1 cellular context compared by ENCODE assay signal in the genomic region with DNA sequence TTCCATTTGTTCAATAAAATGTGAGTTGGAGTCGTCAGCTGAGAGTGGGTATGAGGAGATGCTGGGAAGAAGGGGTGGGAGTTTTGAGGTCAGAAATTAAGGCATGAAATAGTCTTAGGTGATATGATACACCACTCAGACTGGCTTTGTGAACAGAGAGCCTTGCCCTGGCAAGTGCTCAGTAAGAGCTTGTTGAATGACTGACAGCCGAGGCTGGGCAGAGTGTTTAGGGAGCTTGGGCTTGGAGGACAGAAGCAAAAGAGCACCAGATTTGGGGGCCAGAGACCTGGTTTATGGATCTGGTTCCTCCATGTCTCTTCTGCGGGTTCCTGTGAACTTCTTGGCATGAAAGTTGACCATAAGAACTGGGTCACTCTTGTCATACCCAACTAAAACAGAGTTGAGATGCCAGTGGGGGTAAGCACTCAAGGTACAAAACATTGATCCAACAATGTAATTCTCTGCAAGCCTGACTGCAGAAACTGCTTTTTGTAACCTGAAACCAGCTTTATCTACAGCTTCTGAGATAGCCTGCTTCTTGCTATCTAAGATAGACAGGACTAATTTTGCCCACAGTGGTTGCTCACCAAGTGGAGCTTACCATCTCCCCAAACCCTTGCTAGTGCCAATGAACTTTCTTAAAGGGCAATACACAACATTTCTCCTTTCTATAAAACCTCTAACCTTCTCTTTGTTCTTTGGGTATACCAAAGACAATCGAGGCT.
TF ChIP-seq lines count a peak whose summit lies in the region.

No MANE protein-coding gene starts in this region.

TF ChIP-seq in K562, 482 proteins besides CTCF, POLR2A, EP300 and RAD21 (continued from another document and continues in another):
- TF ChIP-seq, protein P1, sequence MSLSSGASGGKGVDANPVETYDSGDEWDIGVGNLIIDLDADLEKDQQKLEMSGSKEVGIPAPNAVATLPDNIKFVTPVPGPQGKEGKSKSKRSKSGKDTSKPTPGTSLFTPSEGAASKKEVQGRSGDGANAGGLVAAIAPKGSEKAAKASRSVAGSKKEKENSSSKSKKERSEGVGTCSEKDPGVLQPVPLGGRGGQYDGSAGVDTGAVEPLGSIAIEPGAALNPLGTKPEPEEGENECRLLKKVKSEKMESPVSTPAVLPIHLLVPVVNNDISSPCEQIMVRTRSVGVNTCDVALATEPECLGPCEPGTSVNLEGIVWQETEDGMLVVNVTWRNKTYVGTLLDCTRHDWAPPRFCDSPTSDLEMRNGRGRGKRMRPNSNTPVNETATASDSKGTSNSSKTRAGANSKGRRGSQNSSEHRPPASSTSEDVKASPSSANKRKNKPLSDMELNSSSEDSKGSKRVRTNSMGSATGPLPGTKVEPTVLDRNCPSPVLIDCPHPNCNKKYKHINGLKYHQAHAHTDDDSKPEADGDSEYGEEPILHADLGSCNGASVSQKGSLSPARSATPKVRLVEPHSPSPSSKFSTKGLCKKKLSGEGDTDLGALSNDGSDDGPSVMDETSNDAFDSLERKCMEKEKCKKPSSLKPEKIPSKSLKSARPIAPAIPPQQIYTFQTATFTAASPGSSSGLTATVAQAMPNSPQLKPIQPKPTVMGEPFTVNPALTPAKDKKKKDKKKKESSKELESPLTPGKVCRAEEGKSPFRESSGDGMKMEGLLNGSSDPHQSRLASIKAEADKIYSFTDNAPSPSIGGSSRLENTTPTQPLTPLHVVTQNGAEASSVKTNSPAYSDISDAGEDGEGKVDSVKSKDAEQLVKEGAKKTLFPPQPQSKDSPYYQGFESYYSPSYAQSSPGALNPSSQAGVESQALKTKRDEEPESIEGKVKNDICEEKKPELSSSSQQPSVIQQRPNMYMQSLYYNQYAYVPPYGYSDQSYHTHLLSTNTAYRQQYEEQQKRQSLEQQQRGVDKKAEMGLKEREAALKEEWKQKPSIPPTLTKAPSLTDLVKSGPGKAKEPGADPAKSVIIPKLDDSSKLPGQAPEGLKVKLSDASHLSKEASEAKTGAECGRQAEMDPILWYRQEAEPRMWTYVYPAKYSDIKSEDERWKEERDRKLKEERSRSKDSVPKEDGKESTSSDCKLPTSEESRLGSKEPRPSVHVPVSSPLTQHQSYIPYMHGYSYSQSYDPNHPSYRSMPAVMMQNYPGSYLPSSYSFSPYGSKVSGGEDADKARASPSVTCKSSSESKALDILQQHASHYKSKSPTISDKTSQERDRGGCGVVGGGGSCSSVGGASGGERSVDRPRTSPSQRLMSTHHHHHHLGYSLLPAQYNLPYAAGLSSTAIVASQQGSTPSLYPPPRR (CRISPR knock-in tag; IDR thresholded peaks at IDR 0.05; ENCODE audit: borderline replicate concordance), result no peak
- TF ChIP-seq, protein P2, sequence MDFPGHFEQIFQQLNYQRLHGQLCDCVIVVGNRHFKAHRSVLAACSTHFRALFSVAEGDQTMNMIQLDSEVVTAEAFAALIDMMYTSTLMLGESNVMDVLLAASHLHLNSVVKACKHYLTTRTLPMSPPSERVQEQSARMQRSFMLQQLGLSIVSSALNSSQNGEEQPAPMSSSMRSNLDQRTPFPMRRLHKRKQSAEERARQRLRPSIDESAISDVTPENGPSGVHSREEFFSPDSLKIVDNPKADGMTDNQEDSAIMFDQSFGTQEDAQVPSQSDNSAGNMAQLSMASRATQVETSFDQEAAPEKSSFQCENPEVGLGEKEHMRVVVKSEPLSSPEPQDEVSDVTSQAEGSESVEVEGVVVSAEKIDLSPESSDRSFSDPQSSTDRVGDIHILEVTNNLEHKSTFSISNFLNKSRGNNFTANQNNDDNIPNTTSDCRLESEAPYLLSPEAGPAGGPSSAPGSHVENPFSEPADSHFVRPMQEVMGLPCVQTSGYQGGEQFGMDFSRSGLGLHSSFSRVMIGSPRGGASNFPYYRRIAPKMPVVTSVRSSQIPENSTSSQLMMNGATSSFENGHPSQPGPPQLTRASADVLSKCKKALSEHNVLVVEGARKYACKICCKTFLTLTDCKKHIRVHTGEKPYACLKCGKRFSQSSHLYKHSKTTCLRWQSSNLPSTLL (IDR thresholded peaks at IDR 0.05), result no peak
- TF ChIP-seq, protein P3, sequence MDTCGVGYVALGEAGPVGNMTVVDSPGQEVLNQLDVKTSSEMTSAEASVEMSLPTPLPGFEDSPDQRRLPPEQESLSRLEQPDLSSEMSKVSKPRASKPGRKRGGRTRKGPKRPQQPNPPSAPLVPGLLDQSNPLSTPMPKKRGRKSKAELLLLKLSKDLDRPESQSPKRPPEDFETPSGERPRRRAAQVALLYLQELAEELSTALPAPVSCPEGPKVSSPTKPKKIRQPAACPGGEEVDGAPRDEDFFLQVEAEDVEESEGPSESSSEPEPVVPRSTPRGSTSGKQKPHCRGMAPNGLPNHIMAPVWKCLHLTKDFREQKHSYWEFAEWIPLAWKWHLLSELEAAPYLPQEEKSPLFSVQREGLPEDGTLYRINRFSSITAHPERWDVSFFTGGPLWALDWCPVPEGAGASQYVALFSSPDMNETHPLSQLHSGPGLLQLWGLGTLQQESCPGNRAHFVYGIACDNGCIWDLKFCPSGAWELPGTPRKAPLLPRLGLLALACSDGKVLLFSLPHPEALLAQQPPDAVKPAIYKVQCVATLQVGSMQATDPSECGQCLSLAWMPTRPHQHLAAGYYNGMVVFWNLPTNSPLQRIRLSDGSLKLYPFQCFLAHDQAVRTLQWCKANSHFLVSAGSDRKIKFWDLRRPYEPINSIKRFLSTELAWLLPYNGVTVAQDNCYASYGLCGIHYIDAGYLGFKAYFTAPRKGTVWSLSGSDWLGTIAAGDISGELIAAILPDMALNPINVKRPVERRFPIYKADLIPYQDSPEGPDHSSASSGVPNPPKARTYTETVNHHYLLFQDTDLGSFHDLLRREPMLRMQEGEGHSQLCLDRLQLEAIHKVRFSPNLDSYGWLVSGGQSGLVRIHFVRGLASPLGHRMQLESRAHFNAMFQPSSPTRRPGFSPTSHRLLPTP (IDR thresholded peaks at IDR 0.05; ENCODE audit: borderline replicate concordance, extremely low read depth, insufficient read length), result no peak
- peak; percentile 33; the same call in 1 of the 2 replicates for TF ChIP-seq MTA3 (IDR thresholded peaks at IDR 0.05; ENCODE audit: borderline replicate concordance)
- TF ChIP-seq TEAD4 (IDR thresholded peaks at IDR 0.05; ENCODE audit: low read length), result peak; percentile 51; the same call in 1 of the 2 replicates
- no peak for TF ChIP-seq TEAD4 (CRISPR knock-in tag; IDR thresholded peaks at IDR 0.05; ENCODE audit: borderline replicate concordance)
- TF ChIP-seq STAG1 (CRISPR knock-in tag; IDR thresholded peaks at IDR 0.05; ENCODE audit: borderline replicate concordance), result no peak
- TF ChIP-seq HDAC6 (IDR thresholded peaks at IDR 0.05; ENCODE audit: low read depth, low read length), result no peak
- TF ChIP-seq GABPB1 (CRISPR knock-in tag; IDR thresholded peaks at IDR 0.05), result no peak
- 0 out of 2 replicates have a peak, but pooled peaks have one; percentile 42 for TF ChIP-seq ZNF175 (CRISPR knock-in tag; IDR thresholded peaks at IDR 0.05; ENCODE audit: low read depth)
- TF ChIP-seq, protein P4, sequence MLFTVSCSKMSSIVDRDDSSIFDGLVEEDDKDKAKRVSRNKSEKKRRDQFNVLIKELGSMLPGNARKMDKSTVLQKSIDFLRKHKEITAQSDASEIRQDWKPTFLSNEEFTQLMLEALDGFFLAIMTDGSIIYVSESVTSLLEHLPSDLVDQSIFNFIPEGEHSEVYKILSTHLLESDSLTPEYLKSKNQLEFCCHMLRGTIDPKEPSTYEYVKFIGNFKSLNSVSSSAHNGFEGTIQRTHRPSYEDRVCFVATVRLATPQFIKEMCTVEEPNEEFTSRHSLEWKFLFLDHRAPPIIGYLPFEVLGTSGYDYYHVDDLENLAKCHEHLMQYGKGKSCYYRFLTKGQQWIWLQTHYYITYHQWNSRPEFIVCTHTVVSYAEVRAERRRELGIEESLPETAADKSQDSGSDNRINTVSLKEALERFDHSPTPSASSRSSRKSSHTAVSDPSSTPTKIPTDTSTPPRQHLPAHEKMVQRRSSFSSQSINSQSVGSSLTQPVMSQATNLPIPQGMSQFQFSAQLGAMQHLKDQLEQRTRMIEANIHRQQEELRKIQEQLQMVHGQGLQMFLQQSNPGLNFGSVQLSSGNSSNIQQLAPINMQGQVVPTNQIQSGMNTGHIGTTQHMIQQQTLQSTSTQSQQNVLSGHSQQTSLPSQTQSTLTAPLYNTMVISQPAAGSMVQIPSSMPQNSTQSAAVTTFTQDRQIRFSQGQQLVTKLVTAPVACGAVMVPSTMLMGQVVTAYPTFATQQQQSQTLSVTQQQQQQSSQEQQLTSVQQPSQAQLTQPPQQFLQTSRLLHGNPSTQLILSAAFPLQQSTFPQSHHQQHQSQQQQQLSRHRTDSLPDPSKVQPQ (CRISPR knock-in tag; IDR thresholded peaks at IDR 0.05; ENCODE audit: borderline replicate concordance), result no peak
- TF ChIP-seq, protein P5, sequence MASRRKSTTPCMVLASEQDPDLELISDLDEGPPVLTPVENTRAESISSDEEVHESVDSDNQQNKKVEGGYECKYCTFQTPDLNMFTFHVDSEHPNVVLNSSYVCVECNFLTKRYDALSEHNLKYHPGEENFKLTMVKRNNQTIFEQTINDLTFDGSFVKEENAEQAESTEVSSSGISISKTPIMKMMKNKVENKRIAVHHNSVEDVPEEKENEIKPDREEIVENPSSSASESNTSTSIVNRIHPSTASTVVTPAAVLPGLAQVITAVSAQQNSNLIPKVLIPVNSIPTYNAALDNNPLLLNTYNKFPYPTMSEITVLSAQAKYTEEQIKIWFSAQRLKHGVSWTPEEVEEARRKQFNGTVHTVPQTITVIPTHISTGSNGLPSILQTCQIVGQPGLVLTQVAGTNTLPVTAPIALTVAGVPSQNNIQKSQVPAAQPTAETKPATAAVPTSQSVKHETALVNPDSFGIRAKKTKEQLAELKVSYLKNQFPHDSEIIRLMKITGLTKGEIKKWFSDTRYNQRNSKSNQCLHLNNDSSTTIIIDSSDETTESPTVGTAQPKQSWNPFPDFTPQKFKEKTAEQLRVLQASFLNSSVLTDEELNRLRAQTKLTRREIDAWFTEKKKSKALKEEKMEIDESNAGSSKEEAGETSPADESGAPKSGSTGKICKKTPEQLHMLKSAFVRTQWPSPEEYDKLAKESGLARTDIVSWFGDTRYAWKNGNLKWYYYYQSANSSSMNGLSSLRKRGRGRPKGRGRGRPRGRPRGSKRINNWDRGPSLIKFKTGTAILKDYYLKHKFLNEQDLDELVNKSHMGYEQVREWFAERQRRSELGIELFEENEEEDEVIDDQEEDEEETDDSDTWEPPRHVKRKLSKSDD (conservative IDR thresholded peaks at IDR 0.05; ENCODE audit: low read length), result no peak
- TF ChIP-seq PCBP2 (IDR thresholded peaks at IDR 0.05; ENCODE audit: low read depth, low read length, poor library complexity, severe bottlenecking), result no peak
- TF ChIP-seq, protein P6, sequence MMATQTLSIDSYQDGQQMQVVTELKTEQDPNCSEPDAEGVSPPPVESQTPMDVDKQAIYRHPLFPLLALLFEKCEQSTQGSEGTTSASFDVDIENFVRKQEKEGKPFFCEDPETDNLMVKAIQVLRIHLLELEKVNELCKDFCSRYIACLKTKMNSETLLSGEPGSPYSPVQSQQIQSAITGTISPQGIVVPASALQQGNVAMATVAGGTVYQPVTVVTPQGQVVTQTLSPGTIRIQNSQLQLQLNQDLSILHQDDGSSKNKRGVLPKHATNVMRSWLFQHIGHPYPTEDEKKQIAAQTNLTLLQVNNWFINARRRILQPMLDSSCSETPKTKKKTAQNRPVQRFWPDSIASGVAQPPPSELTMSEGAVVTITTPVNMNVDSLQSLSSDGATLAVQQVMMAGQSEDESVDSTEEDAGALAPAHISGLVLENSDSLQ (IDR thresholded peaks at IDR 0.05), result peak; percentile 88
- TF ChIP-seq E2F3 (CRISPR knock-in tag; IDR thresholded peaks at IDR 0.05), result no peak
- TF ChIP-seq POU5F1 (IDR thresholded peaks at IDR 0.05; ENCODE audit: borderline replicate concordance, low read depth, low read length, partially characterized antibody), result no peak
- no peak for TF ChIP-seq ILK (tag; IDR thresholded peaks at IDR 0.05; ENCODE audit: borderline replicate concordance, low read depth)
- TF ChIP-seq TAL1 (IDR thresholded peaks at IDR 0.05), result peak; percentile 41; the same call in 1 of the 2 replicates
- peak; percentile 75 for TF ChIP-seq ARID1B (IDR thresholded peaks at IDR 0.05)
- peak; percentile 14; the same call in 1 of the 2 replicates for TF ChIP-seq SOX6 (IDR thresholded peaks at IDR 0.05)
- TF ChIP-seq SMARCE1 (IDR thresholded peaks at IDR 0.05), result peak; percentile 43; the same call in 1 of the 2 replicates
- TF ChIP-seq, protein P7, sequence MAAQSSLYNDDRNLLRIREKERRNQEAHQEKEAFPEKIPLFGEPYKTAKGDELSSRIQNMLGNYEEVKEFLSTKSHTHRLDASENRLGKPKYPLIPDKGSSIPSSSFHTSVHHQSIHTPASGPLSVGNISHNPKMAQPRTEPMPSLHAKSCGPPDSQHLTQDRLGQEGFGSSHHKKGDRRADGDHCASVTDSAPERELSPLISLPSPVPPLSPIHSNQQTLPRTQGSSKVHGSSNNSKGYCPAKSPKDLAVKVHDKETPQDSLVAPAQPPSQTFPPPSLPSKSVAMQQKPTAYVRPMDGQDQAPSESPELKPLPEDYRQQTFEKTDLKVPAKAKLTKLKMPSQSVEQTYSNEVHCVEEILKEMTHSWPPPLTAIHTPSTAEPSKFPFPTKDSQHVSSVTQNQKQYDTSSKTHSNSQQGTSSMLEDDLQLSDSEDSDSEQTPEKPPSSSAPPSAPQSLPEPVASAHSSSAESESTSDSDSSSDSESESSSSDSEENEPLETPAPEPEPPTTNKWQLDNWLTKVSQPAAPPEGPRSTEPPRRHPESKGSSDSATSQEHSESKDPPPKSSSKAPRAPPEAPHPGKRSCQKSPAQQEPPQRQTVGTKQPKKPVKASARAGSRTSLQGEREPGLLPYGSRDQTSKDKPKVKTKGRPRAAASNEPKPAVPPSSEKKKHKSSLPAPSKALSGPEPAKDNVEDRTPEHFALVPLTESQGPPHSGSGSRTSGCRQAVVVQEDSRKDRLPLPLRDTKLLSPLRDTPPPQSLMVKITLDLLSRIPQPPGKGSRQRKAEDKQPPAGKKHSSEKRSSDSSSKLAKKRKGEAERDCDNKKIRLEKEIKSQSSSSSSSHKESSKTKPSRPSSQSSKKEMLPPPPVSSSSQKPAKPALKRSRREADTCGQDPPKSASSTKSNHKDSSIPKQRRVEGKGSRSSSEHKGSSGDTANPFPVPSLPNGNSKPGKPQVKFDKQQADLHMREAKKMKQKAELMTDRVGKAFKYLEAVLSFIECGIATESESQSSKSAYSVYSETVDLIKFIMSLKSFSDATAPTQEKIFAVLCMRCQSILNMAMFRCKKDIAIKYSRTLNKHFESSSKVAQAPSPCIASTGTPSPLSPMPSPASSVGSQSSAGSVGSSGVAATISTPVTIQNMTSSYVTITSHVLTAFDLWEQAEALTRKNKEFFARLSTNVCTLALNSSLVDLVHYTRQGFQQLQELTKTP (IDR thresholded peaks at IDR 0.05; ENCODE audit: low read depth in 1 of 2, partially characterized antibody in 2 of 2), result no peak
- TF ChIP-seq CTBP1 (IDR thresholded peaks at IDR 0.05; ENCODE audit: borderline replicate concordance), result peak; percentile 32; the same call in 1 of the 2 replicates
- 0 out of 2 replicates have a peak, but pooled peaks have one; percentile 30 for TF ChIP-seq FOSL1 (tag; conservative IDR thresholded peaks at IDR 0.05)
- no peak for TF ChIP-seq OTX1 (CRISPR knock-in tag; IDR thresholded peaks at IDR 0.05)
- TF ChIP-seq KLF16 (IDR thresholded peaks at IDR 0.05), result 0 out of 2 replicates have a peak, but pooled peaks have one; percentile 13
- TF ChIP-seq CBFA2T2 (conservative IDR thresholded peaks at IDR 0.05), result 0 out of 2 replicates have a peak, but pooled peaks have one; percentile 19
- TF ChIP-seq KAT7 (CRISPR knock-in tag; IDR thresholded peaks at IDR 0.05; ENCODE audit: borderline replicate concordance), result no peak
- TF ChIP-seq KDM1A (IDR thresholded peaks at IDR 0.05), result no peak
- no peak for TF ChIP-seq STAT5A (IDR thresholded peaks at IDR 0.05; ENCODE audit: borderline replicate concordance, low read length)
